Comparison of ENCODE assay signal across 13 cellular contexts in the genomic region with DNA sequence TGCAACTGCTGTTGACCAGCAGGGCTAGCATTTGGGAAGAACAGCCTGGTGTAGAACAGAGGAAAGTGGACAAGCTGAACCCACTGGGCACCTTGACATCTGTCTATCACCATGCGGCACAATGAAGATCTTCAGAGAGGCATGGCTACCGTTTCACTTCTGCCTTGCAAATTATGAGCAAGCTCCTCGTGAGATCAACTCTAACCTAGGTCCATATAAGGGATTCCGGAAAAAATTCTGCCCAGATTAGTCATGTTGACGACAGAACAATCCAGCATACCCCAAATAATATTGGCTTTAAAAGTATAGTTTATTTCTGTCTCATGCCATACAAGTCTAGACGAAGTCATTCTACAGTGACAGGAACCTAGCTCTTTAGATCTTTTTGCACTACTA.
A peak's percentile ranks its signal among the peaks of the same experiment; 100 is the strongest.
DNase-seq lines count a peak whose midpoint lies in the region; ATAC-seq and TF ChIP-seq lines count a peak whose summit lies in the region.
"Had no signal": no experiment of that assay in that cellular context is flagged by ENCODE, and none has a peak within 500 bp of the region (broad histone marks: within the 10 kb centered on the region; RNA-seq: fewer than 3 reads in every experiment).

No MANE protein-coding gene starts in this region.

- H2AFZ ChIP-seq in PC-3 (ENCODE audit: low read length), result no peak overlapping the region

- POLR2A ChIA-PET in PC-3 (lab: Charles Lee; ENCODE audit: unreplicated experiment), result interaction anchor here (0.5 kb wide), 1 partner anchor 56 kb away, joined by 3 read pairs; no protein-coding TSS in a partner anchor

- H3K4me1 ChIP-seq in PC-3 (ENCODE audit: insufficient read depth, low read length) (peaks cover 6% of the 10 kb centered on the region; the same call in 1 of the 2 replicates), subcutaneous abdominal adipose tissue (ENCODE audit: control insufficient read depth in 5 of 5, insufficient read depth in 5 of 5, low read length in 5 of 5) (peaks cover 0 to 14% (median 7%) of the 10 kb centered on the region in 5 donors)
- H3K4me1 ChIP-seq: colonic mucosa had no signal

- DNase-seq in H4 (ENCODE audit: low spot score), result peak; percentile 57
- peak; percentile 43 for DNase-seq in PC-3
- no peak for DNase-seq in immature natural killer cell
- DNase-seq in DMS114 treated with DMSO at 0.1 percent for 48 hours (lab: John Stamatoyannopoulos, UW; ENCODE audit: unreplicated experiment), result no peak
- no peak for DNase-seq in NCI-H2029 treated with DMSO at 0.1 percent for 48 hours (lab: John Stamatoyannopoulos, UW)
- DNase-seq in NCI-H2196 treated with DMSO at 0.1 percent for 48 hours (lab: John Stamatoyannopoulos, UW; ENCODE audit: unreplicated experiment), result no peak
- DNase-seq: activated gamma-delta T cell; colonic mucosa; DND-41; glutamatergic neuron; stimulated activated naive CD4-positive, alpha-beta T cell had no signal

- H3K4me3 ChIP-seq in PC-3 (ENCODE audit: low read length) (no peak overlapping the region), subcutaneous abdominal adipose tissue (ENCODE audit: low read depth in 1 of 5, low read length in 5 of 5) (no peak overlapping the region)
- H3K4me3 ChIP-seq: colonic mucosa had no signal

- CTCF ChIA-PET in PC-3 (lab: Charles Lee), result no interaction called here

- no peak overlapping the region for H3K4me2 ChIP-seq in PC-3 (ENCODE audit: low read length)

- peaks cover 0 to 1% (median 0%) of the 10 kb centered on the region in 3 donors for H3K27me3 Mint-ChIP-seq in immature natural killer cell (ENCODE audit: low read depth in 3 of 3)

- H3K4me3 Mint-ChIP-seq in immature natural killer cell, result peak overlapping the region in 1 of 5 donors; percentile 17
- H3K4me3 Mint-ChIP-seq: mesothelial cell of epicardium had no signal

- peaks cover 22 to 27% of the 10 kb centered on the region in 2 donors for H3K4me1 Mint-ChIP-seq in immature natural killer cell

- no peaks in the 10 kb centered on the region for H4K20me1 ChIP-seq in PC-3 (ENCODE audit: low read length)

- peak overlapping the region in 4 of 6 donors; percentile 73 to 91 (median 82) for H3K27ac Mint-ChIP-seq in immature natural killer cell

- H3K27me3 ChIP-seq in PC-3 (ENCODE audit: low read length) (no peaks in the 10 kb centered on the region), subcutaneous abdominal adipose tissue (ENCODE audit: control insufficient read depth in 5 of 5, insufficient read depth in 4 of 5, low read length in 5 of 5) (no peaks in the 10 kb centered on the region)
- H3K27me3 ChIP-seq: colonic mucosa had no signal

- H3K79me2 ChIP-seq in PC-3 (ENCODE audit: low read length), result no peaks in the 10 kb centered on the region

- no peak overlapping the region for H3K9ac ChIP-seq in PC-3 (ENCODE audit: low read length)
- H3K9ac ChIP-seq in subcutaneous abdominal adipose tissue (ENCODE audit: low read length in 5 of 5), result peak overlapping the region in 1 of 5 donors; percentile 18

- H3K9me3 ChIP-seq in PC-3 (ENCODE audit: low read length) (no peaks in the 10 kb centered on the region), subcutaneous abdominal adipose tissue (ENCODE audit: control insufficient read depth in 5 of 5, low read length in 5 of 5) (peaks cover 0 to 5% (median 0%) of the 10 kb centered on the region in 5 donors)
- H3K9me3 ChIP-seq: colonic mucosa had no signal

- no peaks in the 10 kb centered on the region for H3F3A ChIP-seq in PC-3 (ENCODE audit: low read length, unreplicated experiment)

- TF ChIP-seq CTCF in PC-3 (conservative IDR thresholded peaks at IDR 0.05; ENCODE audit: low read depth, low read length), result no peak

- ATAC-seq in PC-3, result no peak

- no TSS peak for BruUV-seq in PC-3 (replicated peaks; lab: Mats Ljungman, UMichigan)

- H3K27ac ChIP-seq in PC-3 (ENCODE audit: low read length), result no peak overlapping the region
- peak overlapping the region; percentile 9 for H3K27ac ChIP-seq in subcutaneous abdominal adipose tissue (ENCODE audit: low read depth, low read length)

- peaks cover 0 to 13% (median 9%) of the 10 kb centered on the region in 6 donors for H3K9me3 Mint-ChIP-seq in immature natural killer cell

- intact Hi-C loops in PC-3 (cut with micrococcal nuclease), result no loop called here

- no peaks in the 10 kb centered on the region for H3K9me2 ChIP-seq in PC-3 (replicated peaks; ENCODE audit: low read length)

- H3K36me3 ChIP-seq in PC-3 (ENCODE audit: low read depth, low read length) (no peaks in the 10 kb centered on the region), subcutaneous abdominal adipose tissue (ENCODE audit: control insufficient read depth in 5 of 5, insufficient read depth in 5 of 5, low read length in 5 of 5) (no peaks in the 10 kb centered on the region)
- H3K36me3 ChIP-seq: colonic mucosa had no signal

- H3K36me3 Mint-ChIP-seq in immature natural killer cell, result peaks cover 8 to 10% (median 10%) of the 10 kb centered on the region in 3 donors

Comparison
In these comparisons a context has a peak if more than half of its experiments do, and no peak if none do; other contexts are left out.
1. DNase-seq: peak in H4 (single experiment) and PC-3 (single experiment); none in immature natural killer cell (0 of 3), DMS114 treated with DMSO at 0.1 percent for 48 hours (single experiment), NCI-H2029 treated with DMSO at 0.1 percent for 48 hours (single experiment) and NCI-H2196 treated with DMSO at 0.1 percent for 48 hours (single experiment).